8 cellular contexts compared by ENCODE assay signal in genomic region chr13:98480915-98481510, GRCh38.
A peak's percentile ranks its signal among the peaks of the same experiment; 100 is the strongest.
DNase-seq lines count a peak whose midpoint lies in the region; ATAC-seq and TF ChIP-seq lines count a peak whose summit lies in the region.

No MANE protein-coding gene starts in this region.

- 73 to 76% methylated on average over 11 of the region's 11 CpGs for WGBS in GM23248 (ENCODE audit: low coverage in 1 of 2, low lambda C conversion rate in 2 of 2, missing lambda C conversion rate in 2 of 2), 2 experiments

- H3K9ac ChIP-seq in GM23248: no peak overlapping the region

- no peak overlapping the region for H3K4me3 ChIP-seq in GM23248

- H3K4me2 ChIP-seq in GM23248 (ENCODE audit: unreplicated experiment): no peak overlapping the region

- peak; percentile 69 for DNase-seq in GM13977 (ENCODE audit: low spot score)
- peak; percentile 15 for DNase-seq in activated CD4-positive, alpha-beta T cell treated with anti-CD3 and anti-CD28 coated beads, Interleukin-2, amount 50 U/mL, for 1 hour
- no peak for DNase-seq in mesothelial cell of epicardium (ENCODE audit: low spot score in 2 of 2, unreplicated experiment in 2 of 2)
- DNase-seq in substantia nigra (lab: John Stamatoyannopoulos, UW): no peak
- no peak for DNase-seq in NCI-H2081 treated with DMSO at 0.1 percent for 48 hours (lab: John Stamatoyannopoulos, UW)
- DNase-seq in GM23248: no peak

- no peaks in the 10 kb centered on the region for H3K9me3 ChIP-seq in GM23248 (ENCODE audit: low read depth)

- no peaks in the 10 kb centered on the region for H3K27me3 Mint-ChIP-seq in mesothelial cell of epicardium (ENCODE audit: low read depth)

- no peak overlapping the region for H3K4me3 Mint-ChIP-seq in mesothelial cell of epicardium

- peaks cover 2% of the 10 kb centered on the region for H3K36me3 Mint-ChIP-seq in mesothelial cell of epicardium

- peak overlapping the region; percentile 70 for H3K27ac Mint-ChIP-seq in mesothelial cell of epicardium

- H3K4me1 ChIP-seq in GM23248 (ENCODE audit: insufficient read depth): peaks cover 41% of the 10 kb centered on the region

- in situ Hi-C loops in GM13977 (cut with MboI; ENCODE audit: low pct_unique_long_range_greater_than_20kb, low sequenced_read_pairs, unreplicated experiment): no loop called here
- in situ Hi-C loops in GM23248 (cut with MboI): no loop called here

- 0 out of 2 replicates have a peak, but pooled peaks cover 2% of the 10 kb centered on the region for H3K36me3 ChIP-seq in GM23248 (ENCODE audit: low read depth)

- peaks cover 96% of the 10 kb centered on the region for H3K79me2 ChIP-seq in GM23248 (ENCODE audit: insufficient read depth)

- H3F3A ChIP-seq in GM23248 (ENCODE audit: insufficient read depth): peaks cover 37% of the 10 kb centered on the region

- no peak overlapping the region for H2AFZ ChIP-seq in GM23248

- no peaks in the 10 kb centered on the region for H3K9me2 ChIP-seq in GM23248 (ENCODE audit: insufficient read depth)

- TF ChIP-seq CTCF in GM13977 (IDR thresholded peaks at IDR 0.05; ENCODE audit: extremely low read depth, insufficient read depth, missing control alignments) (no peak), mesothelial cell of epicardium (IDR thresholded peaks at IDR 0.05; ENCODE audit: unreplicated experiment) (no peak)

- H3K4me1 Mint-ChIP-seq in mesothelial cell of epicardium: peaks cover 73% of the 10 kb centered on the region

- H3K27ac ChIP-seq in substantia nigra (ENCODE audit: low read depth, low read length, poor library complexity, severe bottlenecking): no peak overlapping the region
- H3K27ac ChIP-seq in GM23248: no peak overlapping the region

- ATAC-seq in HG02798 (IDR thresholded peaks at IDR 0.05; ENCODE audit: poor library complexity, unreplicated experiment): peak; percentile 42
- no peak for ATAC-seq in HG03457 (IDR thresholded peaks at IDR 0.05; ENCODE audit: unreplicated experiment)

- no peaks in the 10 kb centered on the region for H3K9me3 Mint-ChIP-seq in mesothelial cell of epicardium

- H3K27me3 ChIP-seq in GM23248 (replicated peaks; ENCODE audit: insufficient read depth): no peaks in the 10 kb centered on the region

- H4K20me1 ChIP-seq in GM23248 (ENCODE audit: insufficient read depth): no peaks in the 10 kb centered on the region

Comparison
In these comparisons a context has a peak if more than half of its experiments do, and no peak if none do; other contexts are left out.
1. DNase-seq: peak in GM13977 (single experiment) and activated CD4-positive, alpha-beta T cell treated with anti-CD3 and anti-CD28 coated beads, Interleukin-2, amount 50 U/mL, for 1 hour (single experiment); none in mesothelial cell of epicardium (0 of 2), substantia nigra (0 of 49), NCI-H2081 treated with DMSO at 0.1 percent for 48 hours (single experiment) and GM23248 (single experiment).